ENCODE assay signal across 11 cellular contexts in genomic region chr11:74138021-74138420, GRCh38. TPM values are rescaled to one million over a fixed set of nuclear protein-coding genes. Genes with fewer than 3 reads are reported as not detected.
DNase-seq lines count a peak whose midpoint lies in the region; TF ChIP-seq lines count a peak whose summit lies in the region.
"Had no signal": no experiment of that assay in that cellular context is flagged by ENCODE, and none has a peak within 500 bp of the region (broad histone marks: within the 10 kb centered on the region; RNA-seq: fewer than 3 reads in every experiment).

No MANE protein-coding gene starts in this region.

- H3K36me3 ChIP-seq in HUES48 (ENCODE audit: control insufficient read depth, insufficient read depth, low read length) (peaks cover 44% of the 10 kb centered on the region), hepatocyte (replicated peaks; ENCODE audit: insufficient read depth, low read depth) (no peaks in the 10 kb centered on the region), stomach smooth muscle (ENCODE audit: control insufficient read depth in 2 of 2, insufficient read depth in 2 of 2, low read length in 2 of 2) (peaks cover 0 to 8% of the 10 kb centered on the region in 2 donors)

- H3K27ac ChIP-seq in HUES48 (ENCODE audit: low read depth, low read length), result peak overlapping the region; percentile 70
- H3K27ac ChIP-seq in hepatocyte, result peak overlapping the region; percentile 86
- peak overlapping the region; percentile 1 for H3K27ac ChIP-seq in stomach smooth muscle (ENCODE audit: low read length)

- H3K9me2 ChIP-seq in hepatocyte (replicated peaks; ENCODE audit: insufficient read depth), result no peaks in the 10 kb centered on the region

- DNase-seq in astrocyte of the hippocampus (ENCODE audit: low read depth, low spot score) (peak; percentile 51), hepatocyte (ENCODE audit: low spot score) (no peak), 8988T (no peak), DMS114 treated with DMSO at 0.1 percent for 48 hours (lab: John Stamatoyannopoulos, UW; ENCODE audit: unreplicated experiment) (no peak), NCI-H748 treated with DMSO at 0.1 percent for 48 hours (lab: John Stamatoyannopoulos, UW) (no peak)
- DNase-seq in stimulated activated naive CD4-positive, alpha-beta T cell (lab: John Stamatoyannopoulos, UW), result no peak
- DNase-seq: activated CD8-positive, alpha-beta memory T cell treated with anti-CD3 and anti-CD28 coated beads for 24 hours; NCI-H526; T-helper 1 cell had no signal

- H3K4me2 ChIP-seq in hepatocyte, result peak overlapping the region; percentile 31

- no peak for TF ChIP-seq CTCF in hepatocyte (IDR thresholded peaks at IDR 0.05; ENCODE audit: poor library complexity)

- H3K79me2 ChIP-seq in hepatocyte, result peaks cover 5% of the 10 kb centered on the region

- H3K27me3 ChIP-seq in HUES48 (ENCODE audit: control insufficient read depth, insufficient read depth, low read length), result no peaks in the 10 kb centered on the region
- no peaks in the 10 kb centered on the region for H3K27me3 ChIP-seq in hepatocyte
- H3K27me3 ChIP-seq in stomach smooth muscle (ENCODE audit: control insufficient read depth in 1 of 2, insufficient read depth in 2 of 2, low read length in 2 of 2), result no peaks in the 10 kb centered on the region

- no peaks in the 10 kb centered on the region for H4K20me1 ChIP-seq in hepatocyte (ENCODE audit: insufficient read depth, poor library complexity, severe bottlenecking)

- H2AFZ ChIP-seq in hepatocyte, result no peak overlapping the region

- H3K4me1 ChIP-seq in HUES48 (ENCODE audit: control insufficient read depth, insufficient read depth, low read length), result peaks cover 26% of the 10 kb centered on the region
- peaks cover 24% of the 10 kb centered on the region for H3K4me1 ChIP-seq in hepatocyte (ENCODE audit: insufficient read depth)
- no peaks in the 10 kb centered on the region for H3K4me1 ChIP-seq in stomach smooth muscle (ENCODE audit: control insufficient read depth, insufficient read depth, low read length)

- WGBS in hepatocyte (ENCODE audit: low lambda C conversion rate, missing lambda C conversion rate), result 50% methylated on average over 2 of the region's 2 CpGs

- H3K4me3 ChIP-seq in HUES48 (ENCODE audit: low read depth, low read length), result no peak overlapping the region
- H3K4me3 ChIP-seq in hepatocyte, result no peak overlapping the region
- no peak overlapping the region for H3K4me3 ChIP-seq in stomach smooth muscle (ENCODE audit: low read length in 2 of 2)

- no peaks in the 10 kb centered on the region for H3K9me3 ChIP-seq in HUES48 (ENCODE audit: control insufficient read depth, insufficient read depth, low read length)
- H3K9me3 ChIP-seq in hepatocyte (ENCODE audit: low read depth), result no peaks in the 10 kb centered on the region
- no peaks in the 10 kb centered on the region for H3K9me3 ChIP-seq in stomach smooth muscle (ENCODE audit: control insufficient read depth in 2 of 2, low read length in 2 of 2)

- H3K9ac ChIP-seq in HUES48 (ENCODE audit: low read depth, low read length) (peak overlapping the region; percentile 4; the same call in 1 of the 2 replicates), stomach smooth muscle (ENCODE audit: low read length in 2 of 2) (no peak overlapping the region)

RNA-seq across cellular contexts. Expression of gene C2CD3, which starts 32.8 kb away (rescaled TPM):
- total RNA-seq in hepatocyte, result 15.4 and 16.3 TPM in 2 replicates
- polyA plus RNA-seq in hepatocyte, result 9.6 and 9.8 TPM in 2 replicates

RNA-seq across cellular contexts. Expression of gene PPME1, which starts 33.1 kb away (rescaled TPM):
- 25.2 and 30.1 TPM in 2 replicates for total RNA-seq in hepatocyte
- polyA plus RNA-seq in hepatocyte, result 42.2 and 45.7 TPM in 2 replicates

Comparison
In these comparisons a context has a peak if more than half of its experiments do, and no peak if none do; other contexts are left out.
1. H3K27ac ChIP-seq: peak in every context shown above with its lines; median percentile 86 in hepatocyte; 70 in HUES48; 1 in stomach smooth muscle.